8 cellular contexts compared by ENCODE assay signal in genomic region chr10:6401562-6402348, GRCh38.
DNase-seq lines count a peak whose midpoint lies in the region; ATAC-seq and TF ChIP-seq lines count a peak whose summit lies in the region.

No MANE protein-coding gene starts in this region.

- no peaks in the 10 kb centered on the region for H3K9me3 Mint-ChIP-seq in T-helper 1 cell treated with Interleukin-12 subunit alpha and Interleukin-12 subunit beta and Interleukin-4 antibody, amounts not matched to agents 30 μg/mL and 1 μg/mL, for 36 hours

- H3K27ac ChIP-seq in brain microvascular endothelial cell = peak overlapping the region; percentile 76

- no peaks in the 10 kb centered on the region for H3K27me3 ChIP-seq in brain microvascular endothelial cell (replicated peaks)

- ATAC-seq in HG02571 (IDR thresholded peaks at IDR 0.05; ENCODE audit: unreplicated experiment) = peak; percentile 77
- no peak for ATAC-seq in HG03025 (IDR thresholded peaks at IDR 0.05; ENCODE audit: low FRiP score, unreplicated experiment)

- H3K36me3 ChIP-seq in brain microvascular endothelial cell (replicated peaks) = no peaks in the 10 kb centered on the region

- H3K27ac Mint-ChIP-seq in T-helper 1 cell treated with Interleukin-12 subunit alpha and Interleukin-12 subunit beta and Interleukin-4 antibody, amounts not matched to agents 30 μg/mL and 1 μg/mL, for 36 hours = no peak overlapping the region

- in situ Hi-C loops in brain microvascular endothelial cell (cut with HindIII; ENCODE audit: low pct_ligation_motif_present, low sequenced_read_pairs) = no loop called here

- peak overlapping the region; percentile 46 for H3K4me3 ChIP-seq in brain microvascular endothelial cell (ENCODE audit: low read depth, low read length)

- no peaks in the 10 kb centered on the region for H3K36me3 Mint-ChIP-seq in T-helper 1 cell treated with Interleukin-12 subunit alpha and Interleukin-12 subunit beta and Interleukin-4 antibody, amounts not matched to agents 30 μg/mL and 1 μg/mL, for 36 hours (ENCODE audit: low read depth)

- H3K4me3 Mint-ChIP-seq in T-helper 1 cell treated with Interleukin-12 subunit alpha and Interleukin-12 subunit beta and Interleukin-4 antibody, amounts not matched to agents 30 μg/mL and 1 μg/mL, for 36 hours = peak overlapping the region; percentile 29

- DNase-seq in GM04504 (ENCODE audit: low read depth) = peak; percentile 85
- peak; percentile 26 for DNase-seq in NCI-H128 (lab: John Stamatoyannopoulos, UW; ENCODE audit: unreplicated experiment)
- DNase-seq in brain microvascular endothelial cell = peak; percentile 85
- DNase-seq in hypothalamus (lab: John Stamatoyannopoulos, UW) = peak in 43 of 51 donors; percentile 28 to 88 (median 65)
- peak; percentile 86 for DNase-seq in renal cortical epithelial cell (ENCODE audit: low read depth)

- H3K27me3 Mint-ChIP-seq in T-helper 1 cell treated with Interleukin-12 subunit alpha and Interleukin-12 subunit beta and Interleukin-4 antibody, amounts not matched to agents 30 μg/mL and 1 μg/mL, for 36 hours (ENCODE audit: low read depth) = peaks cover 17% of the 10 kb centered on the region

- TF ChIP-seq CTCF in brain microvascular endothelial cell (IDR thresholded peaks at IDR 0.05; ENCODE audit: low read depth, low read length, missing control alignments) = peak; percentile 80

- peaks cover 13% of the 10 kb centered on the region for H3K4me1 Mint-ChIP-seq in T-helper 1 cell treated with Interleukin-12 subunit alpha and Interleukin-12 subunit beta and Interleukin-4 antibody, amounts not matched to agents 30 μg/mL and 1 μg/mL, for 36 hours (ENCODE audit: low read depth)

Comparison
In these comparisons a context has a peak if more than half of its experiments do, and no peak if none do; other contexts are left out.
1. DNase-seq: peak in every context shown above with its lines; median percentile 86 in renal cortical epithelial cell; 85 in GM04504; 85 in brain microvascular endothelial cell; 65 in hypothalamus; 26 in NCI-H128.